2 cellular contexts compared by ENCODE assay signal in the genomic region with DNA sequence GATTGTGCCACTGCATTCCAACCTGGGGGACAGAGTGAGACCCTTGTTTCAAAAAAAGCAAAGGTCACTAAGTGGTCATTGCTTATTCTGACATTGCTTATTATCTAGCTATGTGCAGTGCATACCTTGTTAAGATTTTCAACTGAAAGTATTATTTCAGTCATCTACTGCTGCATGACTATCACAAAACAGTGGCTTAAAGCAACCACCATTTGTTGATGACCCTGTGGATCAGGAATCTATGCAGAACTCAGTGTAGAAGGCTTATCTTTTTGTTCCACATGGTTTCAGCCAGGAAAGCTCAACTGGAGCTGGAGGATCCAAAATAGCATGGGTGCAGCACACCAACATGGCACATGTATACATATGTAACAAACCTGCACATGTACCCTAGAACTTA.
TF ChIP-seq lines count a peak whose summit lies in the region.

No MANE protein-coding gene starts in this region.

TF ChIP-seq in GM23338, 12 proteins besides CTCF, POLR2A, EP300 and RAD21 (continues in another document):
- TF ChIP-seq ZNF114 (CRISPR knock-in tag; IDR thresholded peaks at IDR 0.05) (no peak), CREB1 (CRISPR knock-in tag; IDR thresholded peaks at IDR 0.05; ENCODE audit: low read depth) (no peak), STAT1 (IDR thresholded peaks at IDR 0.05; ENCODE audit: unreplicated experiment) (no peak), ZNF462 (CRISPR knock-in tag; IDR thresholded peaks at IDR 0.05) (no peak), ZNF331 (CRISPR knock-in tag; IDR thresholded peaks at IDR 0.05; ENCODE audit: low read depth) (no peak), EZH2phosphoT487 (IDR thresholded peaks at IDR 0.05; ENCODE audit: unreplicated experiment) (no peak), JUNB (IDR thresholded peaks at IDR 0.05; ENCODE audit: unreplicated experiment) (no peak), POLR2AphosphoS5 (IDR thresholded peaks at IDR 0.05; ENCODE audit: low read depth) (no peak), NANOG (IDR thresholded peaks at IDR 0.05; ENCODE audit: borderline replicate concordance) (no peak)
- TF ChIP-seq, protein P1, sequence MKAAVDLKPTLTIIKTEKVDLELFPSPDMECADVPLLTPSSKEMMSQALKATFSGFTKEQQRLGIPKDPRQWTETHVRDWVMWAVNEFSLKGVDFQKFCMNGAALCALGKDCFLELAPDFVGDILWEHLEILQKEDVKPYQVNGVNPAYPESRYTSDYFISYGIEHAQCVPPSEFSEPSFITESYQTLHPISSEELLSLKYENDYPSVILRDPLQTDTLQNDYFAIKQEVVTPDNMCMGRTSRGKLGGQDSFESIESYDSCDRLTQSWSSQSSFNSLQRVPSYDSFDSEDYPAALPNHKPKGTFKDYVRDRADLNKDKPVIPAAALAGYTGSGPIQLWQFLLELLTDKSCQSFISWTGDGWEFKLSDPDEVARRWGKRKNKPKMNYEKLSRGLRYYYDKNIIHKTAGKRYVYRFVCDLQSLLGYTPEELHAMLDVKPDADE (IDR thresholded peaks at IDR 0.05) = no peak

TF ChIP-seq in K562, 482 proteins besides CTCF, POLR2A, EP300 and RAD21 (continues in another document):
- TF ChIP-seq TEAD4 (IDR thresholded peaks at IDR 0.05; ENCODE audit: low read length) (peak; percentile 37), TEAD4 (CRISPR knock-in tag; IDR thresholded peaks at IDR 0.05; ENCODE audit: borderline replicate concordance) (no peak), ARID1B (IDR thresholded peaks at IDR 0.05) (peak; percentile 77), RUNX1 (IDR thresholded peaks at IDR 0.05; ENCODE audit: low read depth) (no peak), SRSF7 (optimal IDR thresholded peaks at IDR 0.05; ENCODE audit: low read depth, low read length) (no peak), TAL1 (IDR thresholded peaks at IDR 0.05) (peak; percentile 62), MTA1 (IDR thresholded peaks at IDR 0.05; ENCODE audit: borderline replicate concordance) (no peak), JUND (IDR thresholded peaks at IDR 0.05; ENCODE audit: borderline replicate concordance, low read depth, low read length) (no peak), JUND (tag; IDR thresholded peaks at IDR 0.05; ENCODE audit: borderline replicate concordance, low read depth, low read length) (no peak), ZNF212 (CRISPR knock-in tag; IDR thresholded peaks at IDR 0.05) (no peak), KDM1A (IDR thresholded peaks at IDR 0.05) (peak; percentile 63 to 72; a peak in 3 of 4 replicates), GTF3C2 (IDR thresholded peaks at IDR 0.05; ENCODE audit: borderline replicate concordance, extremely low read depth, insufficient read length) (no peak), SOX6 (IDR thresholded peaks at IDR 0.05) (peak; percentile 32; the same call in 1 of the 2 replicates), BRD9 (IDR thresholded peaks at IDR 0.05; ENCODE audit: low read depth, partially characterized antibody) (no peak), THRB (CRISPR knock-in tag; conservative IDR thresholded peaks at IDR 0.05) (no peak), TEAD1 (CRISPR knock-in tag; IDR thresholded peaks at IDR 0.05) (no peak), MEF2D (tag; conservative IDR thresholded peaks at IDR 0.05; ENCODE audit: low read depth) (no peak), MECOM (CRISPR knock-in tag; IDR thresholded peaks at IDR 0.05) (no peak), TCF3 (CRISPR knock-in tag; IDR thresholded peaks at IDR 0.05) (peak; percentile 88), MEF2A (IDR thresholded peaks at IDR 0.05; ENCODE audit: control insufficient read depth, low read depth, low read length) (no peak), JUNB (CRISPR knock-in tag; conservative IDR thresholded peaks at IDR 0.05) (no peak), RFX5 (IDR thresholded peaks at IDR 0.05; ENCODE audit: low read depth, low read length) (no peak), FOXP1 (CRISPR knock-in tag; IDR thresholded peaks at IDR 0.05) (no peak), CHD1 (IDR thresholded peaks at IDR 0.05; ENCODE audit: low read length) (no peak), FOXJ2 (tag; IDR thresholded peaks at IDR 0.05) (no peak), DPF2 (IDR thresholded peaks at IDR 0.05) (peak; percentile 42; the same call in 1 of the 2 replicates), SRSF9 (IDR thresholded peaks at IDR 0.05; ENCODE audit: borderline replicate concordance, low read depth, low read length) (no peak), ZKSCAN8 (CRISPR knock-in tag; IDR thresholded peaks at IDR 0.05) (peak; percentile 45; the same call in 1 of the 2 replicates), ZNF134 (CRISPR knock-in tag; conservative IDR thresholded peaks at IDR 0.05) (no peak), KHSRP (IDR thresholded peaks at IDR 0.05) (no peak), ZBTB7A (IDR thresholded peaks at IDR 0.05; ENCODE audit: borderline replicate concordance, control insufficient read depth, low read depth, low read length) (no peak), CBFA2T2 (conservative IDR thresholded peaks at IDR 0.05) (peak; percentile 53), ELK1 (CRISPR knock-in tag; IDR thresholded peaks at IDR 0.05) (no peak), SETDB1 (IDR thresholded peaks at IDR 0.05; ENCODE audit: low read length) (no peak), TARDBP (IDR thresholded peaks at IDR 0.05) (no peak), ZNF324 (CRISPR knock-in tag; IDR thresholded peaks at IDR 0.05) (no peak), THAP7 (CRISPR knock-in tag; IDR thresholded peaks at IDR 0.05) (no peak)
- TF ChIP-seq, protein P2, sequence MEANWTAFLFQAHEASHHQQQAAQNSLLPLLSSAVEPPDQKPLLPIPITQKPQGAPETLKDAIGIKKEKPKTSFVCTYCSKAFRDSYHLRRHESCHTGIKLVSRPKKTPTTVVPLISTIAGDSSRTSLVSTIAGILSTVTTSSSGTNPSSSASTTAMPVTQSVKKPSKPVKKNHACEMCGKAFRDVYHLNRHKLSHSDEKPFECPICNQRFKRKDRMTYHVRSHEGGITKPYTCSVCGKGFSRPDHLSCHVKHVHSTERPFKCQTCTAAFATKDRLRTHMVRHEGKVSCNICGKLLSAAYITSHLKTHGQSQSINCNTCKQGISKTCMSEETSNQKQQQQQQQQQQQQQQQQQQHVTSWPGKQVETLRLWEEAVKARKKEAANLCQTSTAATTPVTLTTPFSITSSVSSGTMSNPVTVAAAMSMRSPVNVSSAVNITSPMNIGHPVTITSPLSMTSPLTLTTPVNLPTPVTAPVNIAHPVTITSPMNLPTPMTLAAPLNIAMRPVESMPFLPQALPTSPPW (CRISPR knock-in tag; IDR thresholded peaks at IDR 0.05) = no peak
- TF ChIP-seq, protein P3, sequence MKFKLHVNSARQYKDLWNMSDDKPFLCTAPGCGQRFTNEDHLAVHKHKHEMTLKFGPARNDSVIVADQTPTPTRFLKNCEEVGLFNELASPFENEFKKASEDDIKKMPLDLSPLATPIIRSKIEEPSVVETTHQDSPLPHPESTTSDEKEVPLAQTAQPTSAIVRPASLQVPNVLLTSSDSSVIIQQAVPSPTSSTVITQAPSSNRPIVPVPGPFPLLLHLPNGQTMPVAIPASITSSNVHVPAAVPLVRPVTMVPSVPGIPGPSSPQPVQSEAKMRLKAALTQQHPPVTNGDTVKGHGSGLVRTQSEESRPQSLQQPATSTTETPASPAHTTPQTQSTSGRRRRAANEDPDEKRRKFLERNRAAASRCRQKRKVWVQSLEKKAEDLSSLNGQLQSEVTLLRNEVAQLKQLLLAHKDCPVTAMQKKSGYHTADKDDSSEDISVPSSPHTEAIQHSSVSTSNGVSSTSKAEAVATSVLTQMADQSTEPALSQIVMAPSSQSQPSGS (CRISPR knock-in tag; IDR thresholded peaks at IDR 0.05) = no peak
- TF ChIP-seq, protein P4, sequence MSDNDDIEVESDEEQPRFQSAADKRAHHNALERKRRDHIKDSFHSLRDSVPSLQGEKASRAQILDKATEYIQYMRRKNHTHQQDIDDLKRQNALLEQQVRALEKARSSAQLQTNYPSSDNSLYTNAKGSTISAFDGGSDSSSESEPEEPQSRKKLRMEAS (CRISPR knock-in tag; IDR thresholded peaks at IDR 0.05) = no peak
- TF ChIP-seq, protein P5, sequence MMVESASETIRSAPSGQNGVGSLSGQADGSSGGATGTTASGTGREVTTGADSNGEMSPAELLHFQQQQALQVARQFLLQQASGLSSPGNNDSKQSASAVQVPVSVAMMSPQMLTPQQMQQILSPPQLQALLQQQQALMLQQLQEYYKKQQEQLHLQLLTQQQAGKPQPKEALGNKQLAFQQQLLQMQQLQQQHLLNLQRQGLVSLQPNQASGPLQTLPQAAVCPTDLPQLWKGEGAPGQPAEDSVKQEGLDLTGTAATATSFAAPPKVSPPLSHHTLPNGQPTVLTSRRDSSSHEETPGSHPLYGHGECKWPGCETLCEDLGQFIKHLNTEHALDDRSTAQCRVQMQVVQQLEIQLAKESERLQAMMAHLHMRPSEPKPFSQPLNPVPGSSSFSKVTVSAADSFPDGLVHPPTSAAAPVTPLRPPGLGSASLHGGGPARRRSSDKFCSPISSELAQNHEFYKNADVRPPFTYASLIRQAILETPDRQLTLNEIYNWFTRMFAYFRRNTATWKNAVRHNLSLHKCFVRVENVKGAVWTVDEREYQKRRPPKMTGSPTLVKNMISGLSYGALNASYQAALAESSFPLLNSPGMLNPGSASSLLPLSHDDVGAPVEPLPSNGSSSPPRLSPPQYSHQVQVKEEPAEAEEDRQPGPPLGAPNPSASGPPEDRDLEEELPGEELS (CRISPR knock-in tag; IDR thresholded peaks at IDR 0.05; ENCODE audit: borderline replicate concordance) = no peak
- TF ChIP-seq, protein P6, sequence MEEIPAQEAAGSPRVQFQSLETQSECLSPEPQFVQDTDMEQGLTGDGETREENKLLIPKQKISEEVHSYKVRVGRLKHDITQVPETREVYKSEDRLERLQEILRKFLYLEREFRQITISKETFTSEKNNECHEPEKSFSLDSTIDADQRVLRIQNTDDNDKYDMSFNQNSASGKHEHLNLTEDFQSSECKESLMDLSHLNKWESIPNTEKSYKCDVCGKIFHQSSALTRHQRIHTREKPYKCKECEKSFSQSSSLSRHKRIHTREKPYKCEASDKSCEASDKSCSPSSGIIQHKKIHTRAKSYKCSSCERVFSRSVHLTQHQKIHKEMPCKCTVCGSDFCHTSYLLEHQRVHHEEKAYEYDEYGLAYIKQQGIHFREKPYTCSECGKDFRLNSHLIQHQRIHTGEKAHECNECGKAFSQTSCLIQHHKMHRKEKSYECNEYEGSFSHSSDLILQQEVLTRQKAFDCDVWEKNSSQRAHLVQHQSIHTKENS (CRISPR knock-in tag; IDR thresholded peaks at IDR 0.05) = no peak
- TF ChIP-seq, protein P7, sequence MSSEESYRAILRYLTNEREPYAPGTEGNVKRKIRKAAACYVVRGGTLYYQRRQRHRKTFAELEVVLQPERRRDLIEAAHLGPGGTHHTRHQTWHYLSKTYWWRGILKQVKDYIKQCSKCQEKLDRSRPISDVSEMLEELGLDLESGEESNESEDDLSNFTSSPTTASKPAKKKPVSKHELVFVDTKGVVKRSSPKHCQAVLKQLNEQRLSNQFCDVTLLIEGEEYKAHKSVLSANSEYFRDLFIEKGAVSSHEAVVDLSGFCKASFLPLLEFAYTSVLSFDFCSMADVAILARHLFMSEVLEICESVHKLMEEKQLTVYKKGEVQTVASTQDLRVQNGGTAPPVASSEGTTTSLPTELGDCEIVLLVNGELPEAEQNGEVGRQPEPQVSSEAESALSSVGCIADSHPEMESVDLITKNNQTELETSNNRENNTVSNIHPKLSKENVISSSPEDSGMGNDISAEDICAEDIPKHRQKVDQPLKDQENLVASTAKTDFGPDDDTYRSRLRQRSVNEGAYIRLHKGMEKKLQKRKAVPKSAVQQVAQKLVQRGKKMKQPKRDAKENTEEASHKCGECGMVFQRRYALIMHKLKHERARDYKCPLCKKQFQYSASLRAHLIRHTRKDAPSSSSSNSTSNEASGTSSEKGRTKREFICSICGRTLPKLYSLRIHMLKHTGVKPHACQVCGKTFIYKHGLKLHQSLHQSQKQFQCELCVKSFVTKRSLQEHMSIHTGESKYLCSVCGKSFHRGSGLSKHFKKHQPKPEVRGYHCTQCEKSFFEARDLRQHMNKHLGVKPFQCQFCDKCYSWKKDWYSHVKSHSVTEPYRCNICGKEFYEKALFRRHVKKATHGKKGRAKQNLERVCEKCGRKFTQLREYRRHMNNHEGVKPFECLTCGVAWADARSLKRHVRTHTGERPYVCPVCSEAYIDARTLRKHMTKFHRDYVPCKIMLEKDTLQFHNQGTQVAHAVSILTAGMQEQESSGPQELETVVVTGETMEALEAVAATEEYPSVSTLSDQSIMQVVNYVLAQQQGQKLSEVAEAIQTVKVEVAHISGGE (CRISPR knock-in tag; IDR thresholded peaks at IDR 0.05) = no peak
